ENCODE assay signal across 8 cellular contexts in the genomic region with DNA sequence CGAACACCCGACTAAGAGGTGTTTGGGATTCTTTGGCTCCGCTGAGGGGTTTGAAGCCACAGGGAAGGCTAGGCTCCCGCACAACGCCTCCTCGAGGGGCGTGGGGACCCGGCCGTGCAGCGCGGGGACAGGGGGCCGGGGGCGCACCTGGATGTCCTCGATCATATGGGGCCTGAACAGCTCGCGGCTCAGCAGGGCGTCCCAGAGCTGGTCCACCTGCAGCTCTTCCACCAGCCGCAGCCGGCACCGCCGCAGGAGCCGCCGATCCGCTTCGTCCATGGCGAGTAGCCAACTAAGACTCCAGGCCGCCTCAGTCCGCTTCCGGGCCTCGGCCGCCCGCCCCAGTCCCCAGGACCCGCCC. TPM values are rescaled to one million over a fixed set of nuclear protein-coding genes. Genes with fewer than 3 reads are reported as not detected.
DNase-seq lines count a peak whose midpoint lies in the region; ATAC-seq and TF ChIP-seq lines count a peak whose summit lies in the region.

CASP9 (minus strand) TSS at position 294 of the 361 bp plus-strand sequence; CDS start at position 279, 15 bp downstream.

- no peaks in the 10 kb centered on the region for H3K9me3 Mint-ChIP-seq in naive B cell

- H3K4me3 Mint-ChIP-seq in naive B cell: peak within 1 kb of the TSS; percentile 82 to 98 (median 94)

- no peaks in the 10 kb centered on the region for H3K36me3 ChIP-seq in ectodermal cell (ENCODE audit: control insufficient read depth, insufficient read depth, low read length)

- H3K36me3 Mint-ChIP-seq in naive B cell: no peaks in the 10 kb centered on the region

- peaks cover 16% of the 10 kb centered on the region for H3K4me1 ChIP-seq in ectodermal cell (ENCODE audit: control insufficient read depth, insufficient read depth, low read length)

- H3K4me3 ChIP-seq in ectodermal cell (ENCODE audit: insufficient read depth, low read depth, low read length): peak within 1 kb of the TSS; percentile 80

- peak within 1 kb of the TSS; percentile 99 to 100 (median 100) for H3K27ac Mint-ChIP-seq in naive B cell

- peak; percentile 80 for TF ChIP-seq POLR2A in GM18526 (IDR thresholded peaks at IDR 0.05; ENCODE audit: extremely low read depth, insufficient read length)

- H3K27me3 Mint-ChIP-seq in naive B cell: no peaks in the 10 kb centered on the region

- 0 to 1% methylated on average over 33 of the region's 33 CpGs for WGBS in ectodermal cell, 2 experiments

- DNase-seq in NCI-H526 treated with DMSO at 0.1 percent for 48 hours (lab: John Stamatoyannopoulos, UW) (peak; percentile 50), naive B cell (no peak), GF-D8 (lab: John Stamatoyannopoulos, UW) (no peak)

- H3K27ac ChIP-seq in ectodermal cell (ENCODE audit: insufficient read depth, low read depth, low read length, poor library complexity, severe bottlenecking): peak within 1 kb of the TSS; percentile 98

- ATAC-seq in naive B cell (ENCODE audit: low read depth in 2 of 2) (no peak), GM18867 (IDR thresholded peaks at IDR 0.05; ENCODE audit: unreplicated experiment) (no peak), HG03097 (IDR thresholded peaks at IDR 0.05; ENCODE audit: low FRiP score, unreplicated experiment) (no peak), HG03457 (IDR thresholded peaks at IDR 0.05; ENCODE audit: unreplicated experiment) (no peak)

- peaks cover 41 to 56% (median 46%) of the 10 kb centered on the region in 3 donors for H3K4me1 Mint-ChIP-seq in naive B cell

- H3K27me3 ChIP-seq in ectodermal cell (ENCODE audit: control insufficient read depth, insufficient read depth, low read length, poor library complexity, severe bottlenecking): no peaks in the 10 kb centered on the region

- no peaks in the 10 kb centered on the region for H3K9me3 ChIP-seq in ectodermal cell (ENCODE audit: control insufficient read depth, low read length)

RNA-seq across cellular contexts. Expression of gene CASP9, which starts in this region (rescaled TPM):
- polyA plus RNA-seq in ectodermal cell (2013, experiment 1 of 4): 15.5 TPM
- polyA plus RNA-seq in ectodermal cell (2013, experiment 2 of 4): 19.8 TPM
- polyA plus RNA-seq in ectodermal cell (2013, experiment 3 of 4): 13.4 TPM
- 16.2 TPM for polyA plus RNA-seq in ectodermal cell (2013, experiment 4 of 4)
- polyA plus RNA-seq in naive B cell (ENCODE audit: low read depth in 6 of 6): 10 to 100 TPM in 5 of 6 donors, 1 to 10 TPM in 1; 4.8 to 17.7 (median 14.7) TPM
